ENCODE assay signal across 2 cellular contexts in the genomic region with DNA sequence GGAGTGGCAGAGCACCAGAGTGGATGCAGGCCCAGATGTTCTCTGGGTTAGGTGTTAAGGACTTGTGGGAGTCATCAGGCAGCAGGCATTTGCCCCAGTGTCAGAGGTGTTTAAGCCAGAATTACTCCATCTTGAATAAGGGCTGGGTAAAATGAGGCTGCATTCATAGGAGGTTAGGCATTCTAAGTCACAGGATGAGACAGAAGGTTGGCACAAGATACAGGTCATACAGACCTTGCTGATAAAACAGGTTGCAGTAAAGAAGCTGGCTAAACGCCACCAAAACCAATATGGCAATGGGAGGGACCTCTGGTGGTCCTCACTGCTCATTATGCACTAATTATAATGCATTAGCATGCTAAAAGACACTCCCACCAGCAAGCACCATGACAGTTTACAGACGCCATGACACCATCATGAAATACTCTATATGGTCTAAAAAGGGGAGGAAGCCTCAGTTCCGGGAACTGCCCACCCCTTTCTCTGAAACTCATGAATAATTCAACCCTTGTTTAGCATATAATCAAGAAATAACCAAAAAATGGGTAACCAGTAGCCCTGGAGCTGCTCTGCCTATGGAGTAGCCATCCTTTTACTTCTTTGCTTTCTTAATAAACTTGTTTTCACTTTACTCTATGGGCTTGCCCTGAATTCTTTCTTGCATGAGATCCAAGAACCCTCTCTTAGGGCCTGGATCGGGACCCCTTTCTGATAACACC.
TF ChIP-seq lines count a peak whose summit lies in the region.

No MANE protein-coding gene starts in this region.

TF ChIP-seq in SK-N-SH, 30 proteins besides CTCF, POLR2A, EP300 and RAD21:
- TF ChIP-seq, protein P1, sequence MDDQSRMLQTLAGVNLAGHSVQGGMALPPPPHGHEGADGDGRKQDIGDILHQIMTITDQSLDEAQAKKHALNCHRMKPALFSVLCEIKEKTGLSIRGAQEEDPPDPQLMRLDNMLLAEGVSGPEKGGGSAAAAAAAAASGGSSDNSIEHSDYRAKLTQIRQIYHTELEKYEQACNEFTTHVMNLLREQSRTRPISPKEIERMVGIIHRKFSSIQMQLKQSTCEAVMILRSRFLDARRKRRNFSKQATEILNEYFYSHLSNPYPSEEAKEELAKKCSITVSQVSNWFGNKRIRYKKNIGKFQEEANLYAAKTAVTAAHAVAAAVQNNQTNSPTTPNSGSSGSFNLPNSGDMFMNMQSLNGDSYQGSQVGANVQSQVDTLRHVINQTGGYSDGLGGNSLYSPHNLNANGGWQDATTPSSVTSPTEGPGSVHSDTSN (IDR thresholded peaks at IDR 0.05), result no peak
- TF ChIP-seq FOXJ3 (CRISPR knock-in tag; IDR thresholded peaks at IDR 0.05), result 0 out of 2 replicates have a peak, but pooled peaks have one; percentile 37
- TF ChIP-seq, protein P2, sequence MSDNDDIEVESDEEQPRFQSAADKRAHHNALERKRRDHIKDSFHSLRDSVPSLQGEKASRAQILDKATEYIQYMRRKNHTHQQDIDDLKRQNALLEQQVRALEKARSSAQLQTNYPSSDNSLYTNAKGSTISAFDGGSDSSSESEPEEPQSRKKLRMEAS (IDR thresholded peaks at IDR 0.05; ENCODE audit: low read depth), result no peak
- TF ChIP-seq NRF1 (IDR thresholded peaks at IDR 0.05; ENCODE audit: low read depth, low read length), result no peak

TF ChIP-seq in SK-N-SH treated with all-trans-retinoic acid at 6 μM for 48 hours, 23 proteins besides CTCF, POLR2A, EP300 and RAD21 (continued from another document):
- TF ChIP-seq, protein P3, sequence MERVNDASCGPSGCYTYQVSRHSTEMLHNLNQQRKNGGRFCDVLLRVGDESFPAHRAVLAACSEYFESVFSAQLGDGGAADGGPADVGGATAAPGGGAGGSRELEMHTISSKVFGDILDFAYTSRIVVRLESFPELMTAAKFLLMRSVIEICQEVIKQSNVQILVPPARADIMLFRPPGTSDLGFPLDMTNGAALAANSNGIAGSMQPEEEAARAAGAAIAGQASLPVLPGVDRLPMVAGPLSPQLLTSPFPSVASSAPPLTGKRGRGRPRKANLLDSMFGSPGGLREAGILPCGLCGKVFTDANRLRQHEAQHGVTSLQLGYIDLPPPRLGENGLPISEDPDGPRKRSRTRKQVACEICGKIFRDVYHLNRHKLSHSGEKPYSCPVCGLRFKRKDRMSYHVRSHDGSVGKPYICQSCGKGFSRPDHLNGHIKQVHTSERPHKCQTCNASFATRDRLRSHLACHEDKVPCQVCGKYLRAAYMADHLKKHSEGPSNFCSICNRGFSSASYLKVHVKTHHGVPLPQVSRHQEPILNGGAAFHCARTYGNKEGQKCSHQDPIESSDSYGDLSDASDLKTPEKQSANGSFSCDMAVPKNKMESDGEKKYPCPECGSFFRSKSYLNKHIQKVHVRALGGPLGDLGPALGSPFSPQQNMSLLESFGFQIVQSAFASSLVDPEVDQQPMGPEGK (CRISPR knock-in tag; IDR thresholded peaks at IDR 0.05; ENCODE audit: borderline replicate concordance), result no peak
- TF ChIP-seq ZNF70 (CRISPR knock-in tag; IDR thresholded peaks at IDR 0.05) (no peak), ZNF8 (CRISPR knock-in tag; IDR thresholded peaks at IDR 0.05) (no peak), ISL1 (CRISPR knock-in tag; IDR thresholded peaks at IDR 0.05) (no peak), TOX (CRISPR knock-in tag; IDR thresholded peaks at IDR 0.05; ENCODE audit: borderline replicate concordance) (no peak)
- TF ChIP-seq, protein P4, sequence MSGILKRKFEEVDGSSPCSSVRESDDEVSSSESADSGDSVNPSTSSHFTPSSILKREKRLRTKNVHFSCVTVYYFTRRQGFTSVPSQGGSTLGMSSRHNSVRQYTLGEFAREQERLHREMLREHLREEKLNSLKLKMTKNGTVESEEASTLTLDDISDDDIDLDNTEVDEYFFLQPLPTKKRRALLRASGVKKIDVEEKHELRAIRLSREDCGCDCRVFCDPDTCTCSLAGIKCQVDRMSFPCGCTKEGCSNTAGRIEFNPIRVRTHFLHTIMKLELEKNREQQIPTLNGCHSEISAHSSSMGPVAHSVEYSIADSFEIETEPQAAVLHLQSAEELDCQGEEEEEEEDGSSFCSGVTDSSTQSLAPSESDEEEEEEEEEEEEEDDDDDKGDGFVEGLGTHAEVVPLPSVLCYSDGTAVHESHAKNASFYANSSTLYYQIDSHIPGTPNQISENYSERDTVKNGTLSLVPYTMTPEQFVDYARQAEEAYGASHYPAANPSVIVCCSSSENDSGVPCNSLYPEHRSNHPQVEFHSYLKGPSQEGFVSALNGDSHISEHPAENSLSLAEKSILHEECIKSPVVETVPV (CRISPR knock-in tag; IDR thresholded peaks at IDR 0.05), result no peak
